Comparison of ENCODE assay signal across 21 cellular contexts in the genomic region with DNA sequence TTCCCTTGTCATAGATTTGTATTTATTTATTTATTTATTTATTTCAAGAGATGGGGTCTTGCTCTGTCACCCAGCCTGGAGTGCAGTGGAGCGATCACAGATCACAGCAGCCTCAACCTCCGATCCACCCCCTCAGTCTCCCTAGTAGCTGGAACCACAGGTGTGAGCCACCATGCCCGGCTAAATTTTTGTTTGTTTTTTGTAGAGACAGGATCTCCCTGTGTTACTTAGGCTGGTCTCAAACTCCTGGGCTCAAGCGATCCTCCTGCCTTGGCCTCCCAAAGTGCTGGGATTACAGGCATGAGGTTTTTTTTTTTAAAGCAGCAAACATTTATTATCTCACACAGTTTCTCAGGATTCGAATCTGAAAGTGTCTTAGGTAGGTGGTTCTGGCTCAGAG.
A peak's percentile ranks its signal among the peaks of the same experiment; 100 is the strongest.
DNase-seq lines count a peak whose midpoint lies in the region; ATAC-seq and TF ChIP-seq lines count a peak whose summit lies in the region.
"Had no signal": no experiment of that assay in that cellular context is flagged by ENCODE, and none has a peak within 500 bp of the region (broad histone marks: within the 10 kb centered on the region; RNA-seq: fewer than 3 reads in every experiment).

No MANE protein-coding gene starts in this region.

- H3K27me3 ChIP-seq in BLaER1 treated with 17β-estradiol and CSF1 and Interleukin-3, amounts not matched to agents 10 nM and 100 nM = no peaks in the 10 kb centered on the region
- H3K27me3 ChIP-seq in endocrine pancreas (ENCODE audit: control insufficient read depth, insufficient read depth, low read length) = no peaks in the 10 kb centered on the region
- H3K27me3 ChIP-seq: hepatocyte, spleen had no signal

- peaks cover 0 to 14% (median 0%) of the 10 kb centered on the region in 11 experiments; a peak in 3 of 22 replicates for H4K20me1 ChIP-seq in BLaER1 treated with 17β-estradiol and CSF1 and Interleukin-3, amounts not matched to agents 10 nM and 100 nM

- H3K4me2 ChIP-seq in BLaER1 treated with 17β-estradiol and CSF1 and Interleukin-3, amounts not matched to agents 10 nM and 100 nM = peak overlapping the region; percentile 70 to 97 (median 86); a peak in 21 of 22 replicates

- peak overlapping the region in 8 of 11 experiments; percentile 38 to 67 (median 48); a peak in 11 of 22 replicates for H3K9ac ChIP-seq in BLaER1 treated with 17β-estradiol and CSF1 and Interleukin-3, amounts not matched to agents 10 nM and 100 nM
- no peak overlapping the region for H3K9ac ChIP-seq in endocrine pancreas (ENCODE audit: control insufficient read depth, insufficient read depth, low read length)

- 0 out of 22 replicates have a peak, but pooled peaks cover 0 to 4% (median 0%) of the 10 kb centered on the region in 11 experiments for H3K9me3 ChIP-seq in BLaER1 treated with 17β-estradiol and CSF1 and Interleukin-3, amounts not matched to agents 10 nM and 100 nM (replicated peaks in 1 of 11)
- no peaks in the 10 kb centered on the region for H3K9me3 ChIP-seq in endocrine pancreas (ENCODE audit: control insufficient read depth, low read length)
- H3K9me3 ChIP-seq: Caco-2, lower lobe of right lung, spleen had no signal

- peak overlapping the region in 8 of 10 experiments; percentile 18 to 89 (median 30); a peak in 7 of 20 replicates for H3K4me3 ChIP-seq in BLaER1 treated with 17β-estradiol and CSF1 and Interleukin-3, amounts not matched to agents 10 nM and 100 nM
- H3K4me3 ChIP-seq in GM12875 (ENCODE audit: low read depth, low read length) (peak overlapping the region; percentile 23), endocrine pancreas (ENCODE audit: control insufficient read depth, insufficient read depth, low read length) (peak overlapping the region; percentile 14)
- H3K4me3 ChIP-seq: lower lobe of right lung, spleen had no signal

- peaks cover 50 to 73% (median 67%) of the 10 kb centered on the region in 10 experiments for H3K4me1 ChIP-seq in BLaER1 treated with 17β-estradiol and CSF1 and Interleukin-3, amounts not matched to agents 10 nM and 100 nM
- H3K4me1 ChIP-seq in endocrine pancreas (ENCODE audit: control insufficient read depth, insufficient read depth, low read length) = peaks cover 12% of the 10 kb centered on the region
- H3K4me1 ChIP-seq: Caco-2 had no signal

- no peak for TF ChIP-seq CTCF in GM12875 (IDR thresholded peaks at IDR 0.05; ENCODE audit: borderline replicate concordance, insufficient read depth, low read depth, low read length)

- DNase-seq in OCI-M1 (lab: John Stamatoyannopoulos, UW) (peak; percentile 52), GM03348 (ENCODE audit: low spot score) (no peak)
- DNase-seq: activated CD4-positive, alpha-beta T cell treated with anti-CD3 and anti-CD28 coated beads, Interleukin-2, amount 50 U/mL, for 1 hour; activated CD8-positive, alpha-beta memory T cell treated with anti-CD3 and anti-CD28 coated beads, Interleukin-2, amount 50 U/mL, for 48 hours; activated gamma-delta T cell treated with Interleukin-2 at 50 U/mL for 16 hours; Caco-2; lower lobe of right lung; NCI-H1436; NCI-H510A treated with DMSO at 0.1 percent for 48 hours; retina; Right ventricle myocardium superior; spleen; stimulated activated CD4-positive, alpha-beta T cell treated with anti-CD3 and anti-CD28 coated beads, Interleukin-4, amount 100 ng/mL, for 4 hours; stimulated activated naive CD8-positive, alpha-beta T cell treated with anti-CD3 and anti-CD28 coated beads, Interleukin-15, amount 100 ng/mL, for 72 hours; T-helper 1 cell had no signal

- H3K36me3 ChIP-seq in BLaER1 treated with 17β-estradiol and CSF1 and Interleukin-3, amounts not matched to agents 10 nM and 100 nM = no peaks in the 10 kb centered on the region
- H3K36me3 ChIP-seq in endocrine pancreas (ENCODE audit: control insufficient read depth, insufficient read depth, low read length) = no peaks in the 10 kb centered on the region
- H3K36me3 ChIP-seq: lower lobe of right lung, spleen had no signal

- peak overlapping the region in 7 of 11 experiments; percentile 4 to 41 (median 29); a peak in 6 of 22 replicates for H3K27ac ChIP-seq in BLaER1 treated with 17β-estradiol and CSF1 and Interleukin-3, amounts not matched to agents 10 nM and 100 nM
- H3K27ac ChIP-seq: hepatocyte, lower lobe of right lung, spleen had no signal

- ATAC-seq in HG02623 (IDR thresholded peaks at IDR 0.05; ENCODE audit: unreplicated experiment) (no peak), HG03521 (IDR thresholded peaks at IDR 0.05; ENCODE audit: unreplicated experiment) (no peak)
- ATAC-seq: lower lobe of right lung; stimulated activated naive CD8-positive, alpha-beta T cell treated with anti-CD3 and anti-CD28 coated beads, Interleukin-15, amount 100 ng/mL, for 72 hours had no signal
